In the genomic region with DNA sequence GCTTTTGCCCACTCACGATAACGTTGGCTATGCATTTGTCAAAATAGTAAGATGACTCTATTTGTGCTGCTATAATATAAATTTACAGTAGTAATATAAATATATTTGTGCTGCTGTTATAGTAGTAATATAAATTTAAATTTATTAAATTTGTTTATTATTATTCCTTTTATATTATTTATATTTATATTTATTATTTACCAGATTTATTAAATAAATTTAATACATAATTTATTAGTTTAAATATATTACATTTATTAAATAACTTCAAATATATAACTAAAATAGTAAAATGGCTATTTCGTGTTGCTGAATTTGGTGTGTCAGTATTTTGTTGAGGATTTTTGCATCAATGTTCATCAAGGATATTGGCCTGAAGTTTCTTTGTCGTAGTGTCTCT, we compare ENCODE assay signal across 25 cellular contexts.
DNase-seq lines count a peak whose midpoint lies in the region; ATAC-seq, FAIRE-seq and TF ChIP-seq lines count a peak whose summit lies in the region.
"Had no signal": no experiment of that assay in that cellular context is flagged by ENCODE, and none has a peak within 500 bp of the region (broad histone marks: within the 10 kb centered on the region; RNA-seq: fewer than 3 reads in every experiment).

No MANE protein-coding gene starts in this region.

- H3K4me1 Mint-ChIP-seq in neural progenitor cell, result no peaks in the 10 kb centered on the region
- H3K4me1 Mint-ChIP-seq: CD14-positive monocyte; CD8-positive, alpha-beta memory T cell; H9 had no signal

- ATAC-seq in pancreas, result no peak
- ATAC-seq: A549, HCT116 had no signal

- intact Hi-C loops in pancreas (cut with DNase I), result no loop called here
- intact Hi-C loops in spleen (cut with DNase I; ENCODE audit: low total_unique reads), result no loop called here

- no peaks in the 10 kb centered on the region for H3K36me3 Mint-ChIP-seq in neural progenitor cell
- H3K36me3 Mint-ChIP-seq: CD14-positive monocyte; CD8-positive, alpha-beta memory T cell had no signal

- no peaks in the 10 kb centered on the region for H4K20me1 ChIP-seq in neural progenitor cell (ENCODE audit: low read depth)
- H4K20me1 ChIP-seq: BLaER1 treated with 17β-estradiol and CSF1 and Interleukin-3, amounts not matched to agents 10 nM and 100 nM had no signal

- no peak overlapping the region for H3K27ac Mint-ChIP-seq in neural progenitor cell
- H3K27ac Mint-ChIP-seq: CD14-positive monocyte; CD4-positive, alpha-beta T cell; CD8-positive, alpha-beta memory T cell; H9 had no signal

- H3K4me1 ChIP-seq in pancreas (no peaks in the 10 kb centered on the region), neural progenitor cell (no peaks in the 10 kb centered on the region), spleen (no peaks in the 10 kb centered on the region)
- H3K4me1 ChIP-seq: A549; BE2C; BLaER1 treated with 17β-estradiol and CSF1 and Interleukin-3, amounts not matched to agents 10 nM and 100 nM had no signal

- TF ChIP-seq CTCF in pancreas (IDR thresholded peaks at IDR 0.05) (no peak), neural progenitor cell (IDR thresholded peaks at IDR 0.05) (no peak), spleen (IDR thresholded peaks at IDR 0.05 in 8 of 11, conservative IDR thresholded peaks at IDR 0.05 in 3 of 11) (no peak)

- H3K27me3 ChIP-seq in pancreas (peaks cover 0 to 3% (median 0%) of the 10 kb centered on the region in 4 donors), neural progenitor cell (no peaks in the 10 kb centered on the region), spleen (replicated peaks in 1 of 7) (no peaks in the 10 kb centered on the region)
- H3K27me3 ChIP-seq: BE2C had no signal

- H3K9ac ChIP-seq in neural progenitor cell, result no peak overlapping the region
- H3K9ac ChIP-seq: BLaER1 treated with 17β-estradiol and CSF1 and Interleukin-3, amounts not matched to agents 10 nM and 100 nM; GM23248 had no signal

- H3K9me3 ChIP-seq in pancreas, result no peaks in the 10 kb centered on the region
- no peaks in the 10 kb centered on the region for H3K9me3 ChIP-seq in neural progenitor cell (ENCODE audit: low read depth)
- peaks cover 0 to 13% (median 0%) of the 10 kb centered on the region in 8 donors for H3K9me3 ChIP-seq in spleen
- H3K9me3 ChIP-seq: A549, BE2C had no signal

- no peak overlapping the region for H3K27ac ChIP-seq in pancreas
- H3K27ac ChIP-seq in neural progenitor cell, result no peak overlapping the region
- no peak overlapping the region for H3K27ac ChIP-seq in spleen
- H3K27ac ChIP-seq: 22Rv1; A549; BLaER1 treated with 17β-estradiol and CSF1 and Interleukin-3, amounts not matched to agents 10 nM and 100 nM; GM23248 had no signal

- FAIRE-seq in A204.1 (lab: Jason Lieb, UNC) (peak; percentile 95), TTC549 (lab: Jason Lieb, UNC) (peak; percentile 75), endometrium (lab: Jason Lieb, UNC) (peak; percentile 68), pancreas (lab: Jason Lieb, UNC) (peak; percentile 95)
- FAIRE-seq: A549, D721Med, GM12892, H1 had no signal

- WGBS in pancreas, 2 donors, result 58 to 60% methylated on average over 4 of the region's 4 CpGs
- WGBS in spleen, 5 donors, result 77 to 93% (median 82%) methylated on average over 4 of the region's 4 CpGs

- no peak overlapping the region for H3K4me3 Mint-ChIP-seq in neural progenitor cell
- H3K4me3 Mint-ChIP-seq: CD14-positive monocyte; CD4-positive, alpha-beta T cell; CD8-positive, alpha-beta memory T cell; H9 had no signal

- H3F3A ChIP-seq in neural progenitor cell (ENCODE audit: low read depth), result no peaks in the 10 kb centered on the region

- peaks cover 13% of the 10 kb centered on the region for H3K9me3 Mint-ChIP-seq in neural progenitor cell

- H3K4me2 ChIP-seq in neural progenitor cell, result no peak overlapping the region
- H3K4me2 ChIP-seq: A549; BLaER1 treated with 17β-estradiol and CSF1 and Interleukin-3, amounts not matched to agents 10 nM and 100 nM had no signal

- no peak for TF ChIP-seq POLR2A in spleen (IDR thresholded peaks at IDR 0.05)

- H3K36me3 ChIP-seq in pancreas (no peaks in the 10 kb centered on the region), neural progenitor cell (no peaks in the 10 kb centered on the region), spleen (no peaks in the 10 kb centered on the region)
- H3K36me3 ChIP-seq: BE2C; BLaER1 treated with 17β-estradiol and CSF1 and Interleukin-3, amounts not matched to agents 10 nM and 100 nM had no signal

- H2AFZ ChIP-seq in neural progenitor cell (replicated peaks), result no peak overlapping the region
- H2AFZ ChIP-seq: GM23248 had no signal

- peaks cover 4% of the 10 kb centered on the region for H3K27me3 Mint-ChIP-seq in neural progenitor cell (ENCODE audit: insufficient read depth, low read depth)
- H3K27me3 Mint-ChIP-seq: CD4-positive, alpha-beta T cell; CD8-positive, alpha-beta memory T cell had no signal

- DNase-seq in pancreas (no peak), neural progenitor cell (ENCODE audit: low spot score) (no peak), spleen (no peak), cerebellar nuclear complex (lab: John Stamatoyannopoulos, UW) (no peak)
- DNase-seq: ACHN; AML-193; BE2C; CD4-positive, alpha-beta T cell; CD8-positive, alpha-beta memory T cell; DMS 273 treated with DMSO at 0.1 percent for 48 hours; DMS79; EL; GM23248; H9 had no signal

- H3K79me2 ChIP-seq in neural progenitor cell (ENCODE audit: low read depth), result no peaks in the 10 kb centered on the region

- H3K4me3 ChIP-seq in pancreas (no peak overlapping the region), neural progenitor cell (no peak overlapping the region), spleen (no peak overlapping the region)
- H3K4me3 ChIP-seq: A549; BLaER1 treated with 17β-estradiol and CSF1 and Interleukin-3, amounts not matched to agents 10 nM and 100 nM; GM23248 had no signal
